8 cellular contexts compared by ENCODE assay signal in the genomic region with DNA sequence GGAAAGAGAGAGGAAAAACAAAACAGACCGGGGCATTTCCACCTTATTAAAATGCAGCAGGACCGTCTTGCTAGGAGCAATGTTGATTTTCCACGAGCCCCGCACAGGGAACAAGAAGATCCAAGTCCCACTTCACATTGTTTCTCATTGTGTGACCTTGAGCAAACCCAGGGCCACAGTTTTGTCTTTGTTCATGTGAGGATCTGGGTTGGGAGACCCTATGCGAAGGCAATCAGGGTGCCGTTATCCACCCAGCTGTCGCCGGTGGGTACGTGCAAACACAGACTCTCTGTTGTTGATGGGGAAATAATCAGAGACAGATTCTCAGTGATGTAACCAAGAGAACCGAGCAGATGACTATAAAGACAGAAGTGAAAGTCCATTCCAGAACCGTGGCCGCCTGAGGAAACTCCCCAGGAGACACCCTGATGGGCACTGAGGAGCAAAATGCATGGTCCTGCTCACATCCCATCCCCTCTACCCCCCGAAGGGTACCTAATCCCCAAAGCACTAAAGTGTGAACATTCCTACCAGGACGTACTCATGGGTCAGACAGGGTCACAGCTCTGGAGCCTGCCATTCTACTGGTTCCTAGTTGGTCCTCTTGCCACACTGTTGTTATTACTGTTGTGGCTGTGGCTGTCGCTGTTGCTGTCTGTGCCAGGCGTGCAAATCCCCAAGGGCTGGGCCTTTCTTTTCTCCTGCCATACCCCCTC.
DNase-seq lines count a peak whose midpoint lies in the region; ATAC-seq and TF ChIP-seq lines count a peak whose summit lies in the region.

No MANE protein-coding gene starts in this region.

- no peak overlapping the region for H3K4me3 ChIP-seq in endodermal cell (ENCODE audit: low read length)

- DNase-seq in endodermal cell (peak; percentile 60), retina (peak; percentile 20), GF-D8 (lab: John Stamatoyannopoulos, UW) (no peak), NCI-H526 (lab: John Stamatoyannopoulos, UW) (no peak), NCI-H2081 treated with DMSO at 0.1 percent for 48 hours (lab: John Stamatoyannopoulos, UW) (no peak)
- no peak for DNase-seq in activated CD4-positive, alpha-beta T cell treated with anti-CD3 and anti-CD28 coated beads, Interleukin-2, amount 50 U/mL, for 4 hours

- peaks cover 11% of the 10 kb centered on the region for H3K4me1 Mint-ChIP-seq in endodermal cell

- 80 to 91% methylated on average over 8 to 16 of the region's 16 CpGs for WGBS in endodermal cell (ENCODE audit: insufficient coverage in 1 of 2, insufficient read length in 1 of 2), 2 experiments

- H3K9me3 Mint-ChIP-seq in endodermal cell, result no peaks in the 10 kb centered on the region

- peaks cover 4% of the 10 kb centered on the region for H3K4me1 ChIP-seq in endodermal cell (ENCODE audit: control insufficient read depth, insufficient read depth, low read length)

- H3K4me3 Mint-ChIP-seq in endodermal cell, result no peak overlapping the region

- no peak overlapping the region for H3K9ac ChIP-seq in endodermal cell (ENCODE audit: extremely low read depth, low read length, poor library complexity, severe bottlenecking)

- TF ChIP-seq CTCF in endodermal cell (conservative IDR thresholded peaks at IDR 0.05), result no peak

- no peak overlapping the region for H3K27ac ChIP-seq in endodermal cell (ENCODE audit: low read depth, low read length)

- no peaks in the 10 kb centered on the region for H3K36me3 Mint-ChIP-seq in endodermal cell (ENCODE audit: low read depth)

- no peaks in the 10 kb centered on the region for H3K27me3 ChIP-seq in endodermal cell (ENCODE audit: control insufficient read depth, insufficient read depth, low read length, poor library complexity, severe bottlenecking)

- no peaks in the 10 kb centered on the region for H3K36me3 ChIP-seq in endodermal cell (ENCODE audit: control insufficient read depth, insufficient read depth, low read length)

- H3K9me3 ChIP-seq in endodermal cell (ENCODE audit: control insufficient read depth, low read length), result no peaks in the 10 kb centered on the region

- peaks cover 15% of the 10 kb centered on the region for H3K27me3 Mint-ChIP-seq in endodermal cell (ENCODE audit: insufficient read depth)

- H3K27ac Mint-ChIP-seq in endodermal cell, result no peak overlapping the region

- peak; percentile 87 for ATAC-seq in GM18858 (IDR thresholded peaks at IDR 0.05; ENCODE audit: unreplicated experiment)
- peak; percentile 81 for ATAC-seq in HG03095 (IDR thresholded peaks at IDR 0.05; ENCODE audit: unreplicated experiment)

Comparison
In these comparisons a context has a peak if more than half of its experiments do, and no peak if none do; other contexts are left out.
1. DNase-seq: peak in endodermal cell (single experiment) and retina (single experiment); none in activated CD4-positive, alpha-beta T cell treated with anti-CD3 and anti-CD28 coated beads, Interleukin-2, amount 50 U/mL, for 4 hours (0 of 2), GF-D8 (single experiment), NCI-H526 (0 of 2) and NCI-H2081 treated with DMSO at 0.1 percent for 48 hours (single experiment).